29 cellular contexts compared by ENCODE assay signal in the genomic region with DNA sequence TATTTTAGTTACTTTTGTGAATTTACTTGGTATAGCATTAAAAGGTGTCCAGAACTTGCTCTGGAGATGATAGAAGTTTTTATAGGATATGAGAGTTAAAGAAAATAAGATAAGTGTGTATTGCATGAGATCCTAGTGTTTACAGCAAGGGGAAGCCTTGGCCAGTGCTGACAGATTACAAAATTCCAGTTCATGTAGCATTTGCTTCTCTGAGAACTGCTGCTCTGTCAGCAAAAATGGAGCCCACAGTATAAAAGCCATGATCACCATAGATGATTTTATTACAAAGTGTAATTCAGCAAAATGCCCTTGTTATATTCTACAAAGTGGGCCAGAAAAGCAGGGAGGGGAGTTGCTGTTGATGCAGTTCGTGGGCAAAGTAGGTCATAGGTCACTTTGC. TPM values are rescaled to one million over a fixed set of nuclear protein-coding genes. Genes with fewer than 3 reads are reported as not detected.
DNase-seq lines count a peak whose midpoint lies in the region; ATAC-seq and TF ChIP-seq lines count a peak whose summit lies in the region.
"Had no signal": no experiment of that assay in that cellular context is flagged by ENCODE, and none has a peak within 500 bp of the region (broad histone marks: within the 10 kb centered on the region; RNA-seq: fewer than 3 reads in every experiment).

No MANE protein-coding gene starts in this region.

- H3K27ac ChIP-seq in SK-N-MC (peak overlapping the region; percentile 61; the same call in 1 of the 2 replicates), dorsolateral prefrontal cortex (peak overlapping the region in 47 of 59 donors; percentile 0 to 80 (median 46)), left lung (no peak overlapping the region)
- H3K27ac ChIP-seq: BLaER1 treated with 17β-estradiol and CSF1 and Interleukin-3, amounts not matched to agents 10 nM and 100 nM; esophagus squamous epithelium; SJSA1 had no signal

- H3K4me3 ChIP-seq in SK-N-MC = no peak overlapping the region
- H3K4me3 ChIP-seq in dorsolateral prefrontal cortex = no peak overlapping the region
- H3K4me3 ChIP-seq in left lung = no peak overlapping the region
- H3K4me3 ChIP-seq: BLaER1 treated with 17β-estradiol and CSF1 and Interleukin-3, amounts not matched to agents 10 nM and 100 nM; esophagus squamous epithelium; SJSA1 had no signal

- DNase-seq in SK-N-MC (ENCODE audit: low read depth, low spot score) = no peak
- DNase-seq in dorsolateral prefrontal cortex = no peak
- no peak for DNase-seq in left lung
- DNase-seq in stimulated activated effector memory CD8-positive, alpha-beta T cell treated with anti-CD3 and anti-CD28 coated beads, Interleukin-12 subunit alpha, Interleukin-12 subunit beta, amount 100 ng/mL, for 72 hours (ENCODE audit: low spot score in 2 of 2) = no peak
- DNase-seq in UCSD-AML1 (lab: John Stamatoyannopoulos, UW; ENCODE audit: unreplicated experiment) = no peak
- DNase-seq in SHP77 (lab: John Stamatoyannopoulos, UW) = no peak
- DNase-seq: activated CD4-positive, CD25-positive, alpha-beta regulatory T cell; activated gamma-delta T cell treated with Interleukin-2 at 50 U/mL for 16 hours; activated T-cell treated with anti-CD3 and anti-CD28 coated beads, Interleukin-2, amount 50 U/mL, for 24 hours; dermis blood vessel endothelial cell; DMS53; esophagus squamous epithelium; H9; immature natural killer cell; left ventricle myocardium superior; naive thymus-derived CD8-positive, alpha-beta T cell; NCI-H1048; NCI-H446; NCI-H748 treated with DMSO at 0.1 percent for 48 hours; occipital lobe; RPMI8226; stimulated activated CD4-positive, alpha-beta T cell treated with anti-CD3 and anti-CD28 coated beads, Interleukin-15, amount 100 ng/mL, for 24 hours; stimulated activated CD4-positive, alpha-beta T cell treated with anti-CD3 and anti-CD28 coated beads, Interleukin-4, amount 100 ng/mL, for 4 hours had no signal

- no peaks in the 10 kb centered on the region for H3K27me3 ChIP-seq in dorsolateral prefrontal cortex
- no peaks in the 10 kb centered on the region for H3K27me3 ChIP-seq in left lung
- H3K27me3 ChIP-seq: BLaER1 treated with 17β-estradiol and CSF1 and Interleukin-3, amounts not matched to agents 10 nM and 100 nM; esophagus squamous epithelium; SJSA1 had no signal

- no peaks in the 10 kb centered on the region for H3K4me1 ChIP-seq in left lung
- H3K4me1 ChIP-seq: SJSA1 had no signal

- peaks cover 25% of the 10 kb centered on the region; the same call in 1 of the 2 replicates for H3K36me3 ChIP-seq in SK-N-MC (ENCODE audit: insufficient read depth, low read length)
- peaks cover 0 to 98% of the 10 kb centered on the region in 2 donors for H3K36me3 ChIP-seq in left lung

- H3K36me3 Mint-ChIP-seq in stimulated activated effector memory CD8-positive, alpha-beta T cell treated with anti-CD3 and anti-CD28 coated beads, Interleukin-12 subunit alpha, Interleukin-12 subunit beta, amount 100 ng/mL, for 72 hours = peaks cover 86% of the 10 kb centered on the region

- peak; percentile 51 for ATAC-seq in left lung
- no peak for ATAC-seq in stimulated activated effector memory CD8-positive, alpha-beta T cell treated with anti-CD3 and anti-CD28 coated beads, Interleukin-12 subunit alpha, Interleukin-12 subunit beta, amount 100 ng/mL, for 72 hours
- no peak for ATAC-seq in HG02884 (IDR thresholded peaks at IDR 0.05; ENCODE audit: unreplicated experiment)
- no peak for ATAC-seq in HG03139 (IDR thresholded peaks at IDR 0.05; ENCODE audit: unreplicated experiment)
- ATAC-seq: naive thymus-derived CD8-positive, alpha-beta T cell had no signal

- no peaks in the 10 kb centered on the region for H3K4me1 Mint-ChIP-seq in stimulated activated effector memory CD8-positive, alpha-beta T cell treated with anti-CD3 and anti-CD28 coated beads, Interleukin-12 subunit alpha, Interleukin-12 subunit beta, amount 100 ng/mL, for 72 hours
- H3K4me1 Mint-ChIP-seq: central memory CD8-positive, alpha-beta T cell; H9; immature natural killer cell had no signal

- no peaks in the 10 kb centered on the region for H3K9me3 ChIP-seq in SK-N-MC (ENCODE audit: low read depth, low read length)
- no peaks in the 10 kb centered on the region for H3K9me3 ChIP-seq in left lung
- H3K9me3 ChIP-seq: BLaER1 treated with 17β-estradiol and CSF1 and Interleukin-3, amounts not matched to agents 10 nM and 100 nM; esophagus squamous epithelium; SJSA1 had no signal

- H3K27ac Mint-ChIP-seq in stimulated activated effector memory CD8-positive, alpha-beta T cell treated with anti-CD3 and anti-CD28 coated beads, Interleukin-12 subunit alpha, Interleukin-12 subunit beta, amount 100 ng/mL, for 72 hours = peak overlapping the region; percentile 27
- H3K27ac Mint-ChIP-seq: activated T-cell treated with anti-CD3 and anti-CD28 coated beads, Interleukin-2, amount 50 U/mL, for 24 hours; H9 had no signal

- no peaks in the 10 kb centered on the region for H3K9me3 Mint-ChIP-seq in stimulated activated effector memory CD8-positive, alpha-beta T cell treated with anti-CD3 and anti-CD28 coated beads, Interleukin-12 subunit alpha, Interleukin-12 subunit beta, amount 100 ng/mL, for 72 hours
- H3K9me3 Mint-ChIP-seq: activated T-cell treated with anti-CD3 and anti-CD28 coated beads, Interleukin-2, amount 50 U/mL, for 24 hours; central memory CD8-positive, alpha-beta T cell; H9; immature natural killer cell; naive thymus-derived CD8-positive, alpha-beta T cell; type B pancreatic cell had no signal

- TF ChIP-seq CTCF in dorsolateral prefrontal cortex (IDR thresholded peaks at IDR 0.05 in 54 of 56, conservative IDR thresholded peaks at IDR 0.05 in 2 of 56; ENCODE audit: low read depth in 1 of 56, partially characterized antibody in 56 of 56) = no peak
- no peak for TF ChIP-seq CTCF in left lung (IDR thresholded peaks at IDR 0.05)

- intact Hi-C loops in dorsolateral prefrontal cortex (cut with DNase I) (no loop called here), left lung (cut with DNase I) (no loop called here)

- peak overlapping the region; percentile 20 for H3K9ac ChIP-seq in SK-N-MC (ENCODE audit: insufficient read length)
- H3K9ac ChIP-seq: BLaER1 treated with 17β-estradiol and CSF1 and Interleukin-3, amounts not matched to agents 10 nM and 100 nM had no signal

- no peak overlapping the region for H3K4me3 Mint-ChIP-seq in stimulated activated effector memory CD8-positive, alpha-beta T cell treated with anti-CD3 and anti-CD28 coated beads, Interleukin-12 subunit alpha, Interleukin-12 subunit beta, amount 100 ng/mL, for 72 hours
- H3K4me3 Mint-ChIP-seq: activated T-cell treated with anti-CD3 and anti-CD28 coated beads, Interleukin-2, amount 50 U/mL, for 24 hours; central memory CD8-positive, alpha-beta T cell; H9; immature natural killer cell; naive thymus-derived CD8-positive, alpha-beta T cell; type B pancreatic cell had no signal

RNA-seq across cellular contexts. Expression of gene ATF1, which starts 40.0 kb away (rescaled TPM):
- total RNA-seq in dorsolateral prefrontal cortex (10 to 100 TPM; 11.9 to 34.8 (median 20.5) TPM), left lung (10 to 100 TPM; 33.0 to 34.4 TPM)

Comparison
In these comparisons a context has a peak if more than half of its experiments do, and no peak if none do; other contexts are left out.
1. H3K27ac ChIP-seq: peak in SK-N-MC (single experiment) and dorsolateral prefrontal cortex (47 of 59); none in left lung (0 of 2).